In the genomic region with DNA sequence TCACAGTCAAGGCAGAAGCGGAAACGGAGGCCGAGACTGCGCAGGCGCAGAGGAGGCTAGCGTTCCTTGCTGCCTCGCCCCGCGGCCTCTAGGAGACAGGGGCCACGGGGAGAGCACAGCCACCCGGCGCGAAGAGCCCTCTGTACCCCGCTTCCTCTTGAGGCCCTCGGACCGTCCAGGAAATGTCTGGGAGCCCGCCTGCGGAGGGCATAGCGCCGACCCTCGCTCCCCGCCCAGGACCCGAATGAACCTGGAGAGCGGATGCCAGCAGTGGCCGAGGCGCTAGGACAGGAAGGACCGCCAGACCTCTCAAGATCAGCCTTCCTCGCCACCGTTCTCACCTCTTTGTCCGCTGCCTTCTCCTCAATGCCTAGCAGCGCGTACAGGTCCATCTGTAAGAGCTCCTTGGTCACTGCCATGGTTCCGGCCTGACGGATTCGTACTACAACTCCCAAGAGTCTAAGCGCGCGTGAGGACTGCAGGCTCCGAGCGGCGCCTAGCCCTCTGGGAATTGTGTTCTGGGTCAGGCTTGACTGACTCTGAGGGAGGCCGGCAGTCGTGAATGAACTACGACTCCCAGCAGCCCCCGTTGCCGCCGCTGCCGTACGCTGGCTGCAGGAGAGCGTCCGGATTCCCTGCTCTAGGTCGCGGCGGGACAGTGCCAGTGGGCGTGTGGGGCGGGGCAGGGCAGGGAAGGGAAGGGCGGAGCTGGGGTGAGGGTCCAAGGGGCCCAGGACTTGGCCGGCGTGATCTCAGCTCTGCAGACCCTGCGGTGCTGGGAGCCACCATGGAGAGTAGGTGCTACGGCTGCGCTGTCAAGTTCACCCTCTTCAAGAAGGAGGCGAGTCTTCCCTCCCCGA, we compare ENCODE assay signal across 8 cellular contexts. TPM values are rescaled to one million over a fixed set of nuclear protein-coding genes. Genes with fewer than 3 reads are reported as not detected.
DNase-seq lines count a peak whose midpoint lies in the region; ATAC-seq and TF ChIP-seq lines count a peak whose summit lies in the region.

A gene with protein sequence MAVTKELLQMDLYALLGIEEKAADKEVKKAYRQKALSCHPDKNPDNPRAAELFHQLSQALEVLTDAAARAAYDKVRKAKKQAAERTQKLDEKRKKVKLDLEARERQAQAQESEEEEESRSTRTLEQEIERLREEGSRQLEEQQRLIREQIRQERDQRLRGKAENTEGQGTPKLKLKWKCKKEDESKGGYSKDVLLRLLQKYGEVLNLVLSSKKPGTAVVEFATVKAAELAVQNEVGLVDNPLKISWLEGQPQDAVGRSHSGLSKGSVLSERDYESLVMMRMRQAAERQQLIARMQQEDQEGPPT (minus strand): TSS at position 446 of the 860 bp plus-strand sequence. CDS start 27 bp downstream, at position 419.
A gene with protein sequence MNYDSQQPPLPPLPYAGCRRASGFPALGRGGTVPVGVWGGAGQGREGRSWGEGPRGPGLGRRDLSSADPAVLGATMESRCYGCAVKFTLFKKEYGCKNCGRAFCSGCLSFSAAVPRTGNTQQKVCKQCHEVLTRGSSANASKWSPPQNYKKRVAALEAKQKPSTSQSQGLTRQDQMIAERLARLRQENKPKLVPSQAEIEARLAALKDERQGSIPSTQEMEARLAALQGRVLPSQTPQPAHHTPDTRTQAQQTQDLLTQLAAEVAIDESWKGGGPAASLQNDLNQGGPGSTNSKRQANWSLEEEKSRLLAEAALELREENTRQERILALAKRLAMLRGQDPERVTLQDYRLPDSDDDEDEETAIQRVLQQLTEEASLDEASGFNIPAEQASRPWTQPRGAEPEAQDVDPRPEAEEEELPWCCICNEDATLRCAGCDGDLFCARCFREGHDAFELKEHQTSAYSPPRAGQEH (plus strand): TSS at position 62 of the 860 bp plus-strand sequence. CDS start 501 bp downstream, at position 563.

- WGBS in spleen, 5 donors, result 0 to 1% (median 1%) methylated on average over 40 to 64 of the region's 64 CpGs

- intact Hi-C loops in activated B cell treated with CpG ODN at 0.5 μM for 24 hours (cut with micrococcal nuclease), result loop anchor here (1.0 to 2.0 kb wide), 11 partner anchors 37 to 646 kb away; a partner anchor contains a TSS
- intact Hi-C loops in spleen (cut with DNase I; ENCODE audit: low total_unique reads), result no loop called here

- TF ChIP-seq CTCF in AG09309 (IDR thresholded peaks at IDR 0.05; ENCODE audit: control insufficient read depth, insufficient read depth, low read depth, low read length, missing control alignments) (no peak), activated B cell treated with CpG ODN at 0.5 μM for 24 hours (IDR thresholded peaks at IDR 0.05) (no peak), spleen (IDR thresholded peaks at IDR 0.05 in 8 of 11, conservative IDR thresholded peaks at IDR 0.05 in 3 of 11) (peak in 7 of 11 experiments; percentile 14 to 44 (median 29))

- H3K9me3 ChIP-seq in spleen, result no peaks in the 10 kb centered on the region

- H3K4me3 Mint-ChIP-seq in activated B cell treated with CpG ODN at 0.5 μM for 24 hours (peak within 1 kb of the TSS; percentile 99), immature natural killer cell (peak within 1 kb of the TSS; percentile 98 to 99 (median 99))

- no peaks in the 10 kb centered on the region for H3K27me3 Mint-ChIP-seq in activated B cell treated with CpG ODN at 0.5 μM for 24 hours
- peaks cover 0 to 7% (median 0%) of the 10 kb centered on the region in 3 donors for H3K27me3 Mint-ChIP-seq in immature natural killer cell (ENCODE audit: low read depth in 3 of 3)

- H3K27ac Mint-ChIP-seq in activated B cell treated with CpG ODN at 0.5 μM for 24 hours (peak within 1 kb of the TSS; percentile 100), immature natural killer cell (peak within 1 kb of the TSS; percentile 94 to 98 (median 98))

- CTCF ChIA-PET in activated B cell treated with CpG ODN at 0.5 μM for 24 hours (lab: Charles Lee), result interaction anchor here (1.5 to 2.0 kb wide), 3 partner anchors 8 to 87 kb away, joined by 3 to 7 read pairs (median 5); a partner anchor contains a TSS

- peak; percentile 93 for ATAC-seq in HG03196 (IDR thresholded peaks at IDR 0.05; ENCODE audit: unreplicated experiment)
- peak; percentile 96 for ATAC-seq in activated B cell treated with CpG ODN at 0.5 μM for 24 hours (ENCODE audit: low read depth)

- POLR2A ChIA-PET in activated B cell treated with CpG ODN at 0.5 μM for 24 hours (lab: Charles Lee), result interaction anchor here (0.8 to 2.1 kb wide), 10 partner anchors 25 to 238 kb away, joined by 3 to 17 read pairs (median 3); a partner anchor contains a TSS

- H3K4me3 ChIP-seq in AG09309 (ENCODE audit: control insufficient read depth, low read depth, low read length), result peak within 1 kb of the TSS; percentile 72
- H3K4me3 ChIP-seq in spleen, result peak within 1 kb of the TSS; percentile 78 to 96 (median 90)

- TF ChIP-seq POLR2A in GM18951 (IDR thresholded peaks at IDR 0.05; ENCODE audit: extremely low read depth, insufficient read depth, insufficient read length) (peak; percentile 91), spleen (IDR thresholded peaks at IDR 0.05) (peak in 1 of 3 donors; percentile 4)

- H3K4me1 Mint-ChIP-seq in activated B cell treated with CpG ODN at 0.5 μM for 24 hours (peaks cover 24% of the 10 kb centered on the region), immature natural killer cell (peaks cover 25 to 35% of the 10 kb centered on the region in 2 donors)

- no peaks in the 10 kb centered on the region for H3K9me3 Mint-ChIP-seq in activated B cell treated with CpG ODN at 0.5 μM for 24 hours
- H3K9me3 Mint-ChIP-seq in immature natural killer cell, result no peaks in the 10 kb centered on the region

- H3K27ac ChIP-seq in caudate nucleus (ENCODE audit: low read depth, low read length) (peak within 1 kb of the TSS; percentile 95), spleen (peak within 1 kb of the TSS; percentile 93 to 99 (median 97))

- H3K4me1 ChIP-seq in spleen, result peaks cover 12 to 58% (median 44%) of the 10 kb centered on the region in 6 donors

- H3K36me3 Mint-ChIP-seq in activated B cell treated with CpG ODN at 0.5 μM for 24 hours (ENCODE audit: low read depth) (peaks cover 34% of the 10 kb centered on the region), immature natural killer cell (peaks cover 5 to 14% (median 8%) of the 10 kb centered on the region in 3 donors)

- no peaks in the 10 kb centered on the region for H3K27me3 ChIP-seq in spleen (replicated peaks in 1 of 7)

- DNase-seq in AG09309 (ENCODE audit: low read depth), result peak; percentile 90
- peak; percentile 97 for DNase-seq in NCI-H345 (lab: John Stamatoyannopoulos, UW)
- peak; percentile 87 for DNase-seq in activated B cell treated with CpG ODN at 0.5 μM for 24 hours
- DNase-seq in caudate nucleus (lab: John Stamatoyannopoulos, UW), result peak; percentile 55 to 99 (median 97)
- DNase-seq in immature natural killer cell, result peak; percentile 89 to 90 (median 90)
- DNase-seq in spleen, result peak; percentile 99

- in situ Hi-C loops in GM18951 (cut with MboI; ENCODE audit: low sequenced_read_pairs, unreplicated experiment), result no loop called here

- peaks cover 0 to 52% (median 5%) of the 10 kb centered on the region in 6 donors for H3K36me3 ChIP-seq in spleen

RNA-seq across cellular contexts. Expression of the first gene that starts in this region (rescaled TPM):
- 43.1 and 51.0 TPM in 2 replicates for total RNA-seq in activated B cell treated with CpG ODN at 0.5 μM for 24 hours
- 10 to 100 TPM; 25.6 to 62.8 (median 34.7) TPM for polyA plus RNA-seq in immature natural killer cell
- total RNA-seq in spleen, result 10 to 100 TPM; 16.2 to 57.1 (median 41.1) TPM
- polyA plus RNA-seq in spleen, result 10 to 100 TPM; 52.5 to 61.5 (median 60.4) TPM

RNA-seq across cellular contexts. Expression of the second gene that starts in this region (rescaled TPM):
- 23.2 and 25.2 TPM in 2 replicates for total RNA-seq in activated B cell treated with CpG ODN at 0.5 μM for 24 hours
- polyA plus RNA-seq in immature natural killer cell, result 10 to 100 TPM; 12.8 to 22.0 (median 20.9) TPM
- total RNA-seq in spleen, result 10 to 100 TPM; 16.1 to 31.1 (median 20.3) TPM
- polyA plus RNA-seq in spleen, result 10 to 100 TPM; 23.2 to 31.7 (median 27.3) TPM

Comparison
In these comparisons a context has a peak if more than half of its experiments do, and no peak if none do; other contexts are left out.
1. Peak in every context shown above with its lines: DNase-seq, ATAC-seq, H3K4me3 ChIP-seq and H3K27ac ChIP-seq.
2. CTCF ChIP-seq: peak in spleen (7 of 11); none in AG09309 (single experiment) and activated B cell treated with CpG ODN at 0.5 μM for 24 hours (single experiment).